In the genomic region with DNA sequence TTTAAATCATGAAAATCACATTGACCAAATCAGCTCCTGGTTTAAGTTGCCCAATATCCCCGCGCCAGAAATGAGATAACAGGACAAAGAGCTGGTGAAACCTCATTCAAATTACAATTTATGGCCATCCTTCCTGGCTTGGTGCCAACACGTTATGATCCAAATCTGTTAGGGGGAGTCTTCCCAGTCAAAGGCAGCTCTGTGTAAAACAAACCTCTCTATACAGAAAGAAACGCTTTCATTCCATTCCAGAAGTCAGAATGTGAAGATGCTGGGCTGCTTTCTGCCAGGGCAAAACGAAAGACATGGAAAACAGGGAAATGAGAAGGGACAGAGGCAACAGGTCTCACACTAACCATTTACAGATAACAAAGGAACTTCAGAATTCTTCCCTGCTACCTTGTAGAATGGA, we compare ENCODE assay signal across 1 cellular context.
TF ChIP-seq lines count a peak whose summit lies in the region.

No MANE protein-coding gene starts in this region.

TF ChIP-seq in K562, 482 proteins besides CTCF, POLR2A, EP300 and RAD21 (continued from another document):
- TF ChIP-seq ZNF184 (CRISPR knock-in tag; IDR thresholded peaks at IDR 0.05) (no peak), NR2F6 (CRISPR knock-in tag; IDR thresholded peaks at IDR 0.05) (no peak), CEBPG (CRISPR knock-in tag; IDR thresholded peaks at IDR 0.05) (no peak), CEBPG (tag; conservative IDR thresholded peaks at IDR 0.05 in 1 of 2, IDR thresholded peaks at IDR 0.05 in 1 of 2) (0 out of 4 replicates have a peak, but pooled peaks of 1 of the 2 experiments have one; percentile 9), NFIX (CRISPR knock-in tag; IDR thresholded peaks at IDR 0.05; ENCODE audit: low read depth) (peak; percentile 74), FOSL1 (tag; conservative IDR thresholded peaks at IDR 0.05) (no peak)
TF ChIP-seq in K562: peak in this region for 3.
